ENCODE assay signal across 10 cellular contexts in the genomic region with DNA sequence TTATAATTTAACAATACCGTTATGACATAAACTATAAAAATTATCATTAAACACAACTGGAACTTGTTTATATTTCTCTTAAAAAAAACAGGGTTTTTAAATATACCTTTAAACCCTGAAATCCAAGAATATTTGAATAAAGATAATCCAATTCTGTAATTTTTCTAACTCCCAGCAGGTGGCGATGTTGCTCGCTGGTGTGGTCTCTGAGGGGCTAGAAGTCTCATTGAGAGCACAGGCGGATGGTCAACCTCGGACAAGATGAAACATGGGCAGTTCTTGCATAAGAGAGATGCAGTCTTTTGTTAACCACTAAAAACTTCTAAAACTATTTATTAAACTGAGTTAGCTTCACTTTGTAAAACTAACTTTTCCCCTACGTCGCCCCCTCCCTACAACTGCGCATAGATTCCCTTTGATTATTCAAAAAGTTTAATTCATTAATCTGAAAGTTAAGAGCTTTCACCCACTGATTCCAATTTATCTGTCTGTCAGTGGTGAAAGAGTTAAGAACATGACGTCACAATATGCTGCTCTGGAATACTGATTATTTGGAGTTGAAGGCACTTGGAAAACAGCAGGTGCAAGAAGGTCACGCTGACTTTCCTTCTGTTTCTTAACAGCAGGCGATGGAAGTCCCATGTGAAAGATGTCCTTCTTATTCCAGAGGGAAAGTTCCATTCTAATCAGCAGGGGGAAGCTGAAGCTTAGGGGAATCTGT. TPM values are rescaled to one million over a fixed set of nuclear protein-coding genes. Genes with fewer than 3 reads are reported as not detected.
DNase-seq lines count a peak whose midpoint lies in the region; ATAC-seq and TF ChIP-seq lines count a peak whose summit lies in the region.
"Had no signal": no experiment of that assay in that cellular context is flagged by ENCODE, and none has a peak within 500 bp of the region (broad histone marks: within the 10 kb centered on the region; RNA-seq: fewer than 3 reads in every experiment).

No MANE protein-coding gene starts in this region.

- H2AFZ ChIP-seq in OCI-LY7 (ENCODE audit: low read length), result no peak overlapping the region

- BruUV-seq in OCI-LY7 (replicated peaks; lab: Mats Ljungman, UMichigan), result no TSS peak

- ATAC-seq in HG03139 (IDR thresholded peaks at IDR 0.05; ENCODE audit: unreplicated experiment) (peak; percentile 47), left ventricle myocardium superior (peak; percentile 90), GM18517 (IDR thresholded peaks at IDR 0.05; ENCODE audit: unreplicated experiment) (no peak)

- no peaks in the 10 kb centered on the region for H4K20me1 ChIP-seq in OCI-LY7 (ENCODE audit: insufficient read depth, low read length)

- H3K4me3 ChIP-seq in OCI-LY7 (ENCODE audit: low read depth, low read length, poor library complexity, severe bottlenecking), result no peak overlapping the region

- H3K79me2 ChIP-seq in OCI-LY7 (ENCODE audit: insufficient read depth, low read depth, low read length), result no peaks in the 10 kb centered on the region

- DNase-seq in COR-L47 (lab: John Stamatoyannopoulos, UW), result peak; percentile 33
- DNase-seq in OCI-LY7 (ENCODE audit: low spot score), result peak; percentile 38
- peak in 51 of 58 donors; percentile 2 to 75 (median 24) for DNase-seq in anterior cingulate cortex (lab: John Stamatoyannopoulos, UW)
- DNase-seq in left ventricle myocardium superior, result peak; percentile 48
- DNase-seq in putamen (ENCODE audit: low spot score), result peak; percentile 80
- no peak for DNase-seq in NCI-H2196 (lab: John Stamatoyannopoulos, UW; ENCODE audit: unreplicated experiment)
- DNase-seq: stimulated activated naive B cell treated with anti-CD40 and anti-IgM and Interleukin-4, amounts not matched to agents 10 μg/mL and 1 μg/mL and 100 μg/mL, for 72 hours had no signal

- CTCF ChIA-PET in OCI-LY7 (lab: Charles Lee; ENCODE audit: unreplicated experiment), result no interaction called here

- H3K9me2 ChIP-seq in OCI-LY7 (ENCODE audit: insufficient read depth, low read length), result no peaks in the 10 kb centered on the region

- H3K36me3 ChIP-seq in OCI-LY7 (ENCODE audit: insufficient read depth, low read length), result no peaks in the 10 kb centered on the region

- POLR2A ChIA-PET in OCI-LY7 (lab: Charles Lee), result interaction anchor here (0.6 kb wide), 1 partner anchor 835 kb away, joined by 4 read pairs; no protein-coding TSS in a partner anchor

- intact Hi-C loops in OCI-LY7 (cut with micrococcal nuclease; ENCODE audit: unreplicated experiment) (loop anchor here (5.0 kb wide), 5 partner anchors 158 to 838 kb away; no protein-coding TSS in a partner anchor), left ventricle myocardium superior (cut with micrococcal nuclease) (loop anchor here (2.0 to 10.0 kb wide), 2 partner anchors 169 to 295 kb away; a partner anchor contains a TSS)

- TF ChIP-seq CTCF in OCI-LY7 (conservative IDR thresholded peaks at IDR 0.05; ENCODE audit: low read length), result peak; percentile 92

- H3K27ac ChIP-seq in OCI-LY7 (ENCODE audit: low read depth, low read length, poor library complexity, severe bottlenecking), result no peak overlapping the region

- H3K4me2 ChIP-seq in OCI-LY7 (ENCODE audit: low read length), result no peak overlapping the region

- H3K9me3 ChIP-seq in OCI-LY7 (ENCODE audit: low read length), result no peaks in the 10 kb centered on the region

- H3K4me1 ChIP-seq in OCI-LY7 (ENCODE audit: insufficient read depth, low read length, poor library complexity, severe bottlenecking), result no peaks in the 10 kb centered on the region

RNA-seq across cellular contexts. Expression of a gene that starts 29.5 kb away (rescaled TPM):
- total RNA-seq in OCI-LY7 (2014; rRNA removed; shearing (Covaris generic)), result not detected in 2 replicates
- not detected in 2 replicates for total RNA-seq in OCI-LY7 (2022)
- total RNA-seq in left ventricle myocardium superior, result not detected
- total RNA-seq: T-helper 1 cell treated with Interleukin-12 subunit alpha and Interleukin-12 subunit beta and Interleukin-4 antibody, amounts not matched to agents 30 ng/mL and 1 ng/mL, for 36 hours had no signal
